27 cellular contexts compared by ENCODE assay signal in genomic region chr21:15229390-15229789, GRCh38.
"Had no signal": no experiment of that assay in that cellular context is flagged by ENCODE, and none has a peak within 500 bp of the region (broad histone marks: within the 10 kb centered on the region; RNA-seq: fewer than 3 reads in every experiment).

No MANE protein-coding gene starts in this region.

- H3K9ac ChIP-seq: neural progenitor cell, parathyroid adenoma had no signal

- DNase-seq: natural killer cell; occipital lobe; ovary; psoas muscle; right cardiac atrium; spleen; stimulated activated CD4-positive, alpha-beta T cell treated with anti-CD3 and anti-CD28 coated beads, Interleukin-12 subunit alpha, Interleukin-12 subunit beta, amount 100 ng/mL, for 4 hours; stimulated activated CD4-positive, alpha-beta T cell treated with anti-CD3 and anti-CD28 coated beads, Interleukin-1b, Interleukin-23, amount 100 ng/mL, for 48 hours; stimulated activated CD4-positive, alpha-beta T cell treated with anti-CD3 and anti-CD28 coated beads, Interleukin-4, amount 100 ng/mL, for 1 hour; stimulated activated CD4-positive, alpha-beta T cell treated with anti-CD3 and anti-CD28 coated beads, Interleukin-4, amount 100 ng/mL, for 4 hours; stimulated activated CD8-positive, alpha-beta memory T cell treated with anti-CD3 and anti-CD28 coated beads, Interleukin-4, amount 100 ng/mL, for 48 hours; stimulated activated naive CD4-positive, alpha-beta T cell; stimulated activated naive CD8-positive, alpha-beta T cell treated with anti-CD3 and anti-CD28 coated beads, Interleukin-15, amount 100 ng/mL, for 72 hours; stimulated activated naive CD8-positive, alpha-beta T cell treated with anti-CD3 and anti-CD28 coated beads, Interleukin-15, Interleukin-2, amounts not matched to agents 100 U/mL and 50 U/mL, for 24 hours; substantia nigra; testis; tibial artery; transverse colon; upper lobe of right lung; uterus had no signal

- H3K79me2 ChIP-seq: parathyroid adenoma had no signal

- H3K27ac ChIP-seq: neural progenitor cell, ovary, parathyroid adenoma, psoas muscle, skin epidermis, spleen, suprapubic skin, testis, tibial artery, transverse colon, upper lobe of right lung, uterus had no signal

- ATAC-seq: natural killer cell; psoas muscle; right cardiac atrium; sciatic nerve; stimulated activated memory B cell treated with anti-CD40 and anti-IgM and Interleukin-4, amounts not matched to agents 10 μg/mL and 1 μg/mL and 100 μg/mL, for 72 hours; stimulated activated naive CD8-positive, alpha-beta T cell treated with anti-CD3 and anti-CD28 coated beads, Interleukin-15, amount 100 ng/mL, for 72 hours; stimulated activated naive CD8-positive, alpha-beta T cell treated with anti-CD3 and anti-CD28 coated beads, Interleukin-15, Interleukin-2, amounts not matched to agents 100 U/mL and 50 U/mL, for 24 hours; upper lobe of right lung had no signal

- H3K4me3 ChIP-seq: neural progenitor cell, ovary, psoas muscle, skin epidermis, smooth muscle cell, spleen, suprapubic skin, testis, tibial artery, transverse colon, upper lobe of right lung, uterus had no signal

- H3K36me3 ChIP-seq: neural progenitor cell, ovary, spleen, suprapubic skin, tibial artery, transverse colon, upper lobe of right lung, uterus had no signal

- H3K27me3 ChIP-seq: ovary, spleen, suprapubic skin, testis, tibial artery, transverse colon, upper lobe of right lung, uterus had no signal

- H3K4me1 ChIP-seq: neural progenitor cell, parathyroid adenoma, spleen, suprapubic skin, testis, tibial artery, transverse colon, upper lobe of right lung, uterus had no signal

- H3K9me3 ChIP-seq: ovary, psoas muscle, spleen, suprapubic skin, testis, tibial artery, transverse colon, upper lobe of right lung, uterus had no signal

- H2AFZ ChIP-seq: neural progenitor cell, parathyroid adenoma had no signal

- H3K4me2 ChIP-seq: neural progenitor cell, smooth muscle cell had no signal
